18 cellular contexts compared by ENCODE assay signal in genomic region chr3:57194641-57195040, GRCh38. TPM values are rescaled to one million over a fixed set of nuclear protein-coding genes. Genes with fewer than 3 reads are reported as not detected.
"Had no signal": no experiment of that assay in that cellular context is flagged by ENCODE, and none has a peak within 500 bp of the region (broad histone marks: within the 10 kb centered on the region; RNA-seq: fewer than 3 reads in every experiment).

No MANE protein-coding gene starts in this region.

- H3K4me2 ChIP-seq: smooth muscle cell had no signal

- H3K4me1 ChIP-seq: gastrocnemius medialis, lower lobe of right lung, prostate gland, right atrium auricular region, stomach, thyroid gland had no signal

- H3K27ac ChIP-seq: epithelial cell of prostate, gastrocnemius medialis, lower lobe of right lung, prostate gland, right atrium auricular region, stomach, thyroid gland had no signal

- H3K4me3 ChIP-seq: gastrocnemius medialis, lower lobe of right lung, prostate gland, right atrium auricular region, smooth muscle cell, stomach, thyroid gland had no signal

- DNase-seq: cortex of kidney; foreskin fibroblast; gastrocnemius medialis; head of caudate nucleus; left ventricle myocardium superior; lower lobe of right lung; natural killer cell; nucleus accumbens; stimulated activated CD4-positive, alpha-beta T cell treated with anti-CD3 and anti-CD28 coated beads, Interleukin-12 subunit alpha, Interleukin-12 subunit beta, amount 100 ng/mL, for 4 hours; stimulated activated CD4-positive, alpha-beta T cell treated with anti-CD3 and anti-CD28 coated beads, Interleukin-2, amount 100 ng/mL, for 24 hours; stimulated activated CD4-positive, alpha-beta T cell treated with anti-CD3 and anti-CD28 coated beads, Interleukin-4, amount 100 ng/mL, for 24 hours; stimulated activated naive CD4-positive, alpha-beta T cell treated with Interleukin-2 at 50 U/mL for 16 hours; stomach; thyroid gland had no signal

- H3K36me3 ChIP-seq: gastrocnemius medialis, lower lobe of right lung, prostate gland, right atrium auricular region, stomach, thyroid gland had no signal

- H3K9me3 ChIP-seq: gastrocnemius medialis, lower lobe of right lung, prostate gland, right atrium auricular region, stomach, thyroid gland had no signal

- H3K27me3 ChIP-seq: right atrium auricular region, thyroid gland had no signal

RNA-seq across cellular contexts. Expression of gene HESX1, which starts 5.1 kb away (rescaled TPM):
- polyA plus RNA-seq: smooth muscle cell had no signal
